Comparison of ENCODE assay signal across 1 cellular context in genomic region chr5:177354716-177355115, GRCh38.
TF ChIP-seq lines count a peak whose summit lies in the region.

No MANE protein-coding gene starts in this region.

TF ChIP-seq in H1, 55 proteins besides CTCF, POLR2A, EP300 and RAD21:
- no peak for TF ChIP-seq BRCA1 (IDR thresholded peaks at IDR 0.05; ENCODE audit: low read depth, low read length)
- no peak for TF ChIP-seq POLR2AphosphoS5 (IDR thresholded peaks at IDR 0.05; ENCODE audit: low read depth, low read length)
- TF ChIP-seq RBBP5 (IDR thresholded peaks at IDR 0.05; ENCODE audit: borderline replicate concordance, low read depth, low read length), result no peak
- no peak for TF ChIP-seq NANOG (IDR thresholded peaks at IDR 0.05; ENCODE audit: insufficient read depth, low read depth, low read length, poor library complexity, severe bottlenecking)
- TF ChIP-seq PHF8 (conservative IDR thresholded peaks at IDR 0.05; ENCODE audit: low read depth, low read length), result no peak
